ENCODE assay signal across 8 cellular contexts in genomic region chr1:25031601-25031965, GRCh38.
DNase-seq lines count a peak whose midpoint lies in the region; ATAC-seq and TF ChIP-seq lines count a peak whose summit lies in the region.

No MANE protein-coding gene starts in this region.

- TF ChIP-seq CTCF in C4-2B (conservative IDR thresholded peaks at IDR 0.05) (no peak), Peyer's patch (IDR thresholded peaks at IDR 0.05) (no peak), brain microvascular endothelial cell (IDR thresholded peaks at IDR 0.05; ENCODE audit: low read depth, low read length, missing control alignments) (no peak)

- intact Hi-C loops in left colon (cut with DNase I, micrococcal nuclease) (loop anchor here (10.0 kb wide), 1 partner anchor 97 kb away; the partner anchor contains the start of gene RUNX3 (in 2 of the 2)), left cardiac atrium (cut with DNase I) (no loop called here)

- DNase-seq in Peyer's patch (no peak), brain microvascular endothelial cell (peak; percentile 21), left colon (no peak), left cardiac atrium (no peak), nucleus accumbens (lab: John Stamatoyannopoulos, UW) (no peak), mucosa of gallbladder (ENCODE audit: low spot score) (no peak)

- no peaks in the 10 kb centered on the region for H3K9me3 ChIP-seq in Peyer's patch

- peaks cover 0 to 64% (median 41%) of the 10 kb centered on the region in 4 donors for H3K4me1 ChIP-seq in Peyer's patch

- no peak for TF ChIP-seq POLR2A in Peyer's patch (IDR thresholded peaks at IDR 0.05)

- no peaks in the 10 kb centered on the region for H3K36me3 ChIP-seq in Peyer's patch
- H3K36me3 ChIP-seq in brain microvascular endothelial cell (replicated peaks) = no peaks in the 10 kb centered on the region

- in situ Hi-C loops in brain microvascular endothelial cell (cut with HindIII; ENCODE audit: low pct_ligation_motif_present, low sequenced_read_pairs) = no loop called here

- H3K4me3 ChIP-seq in Peyer's patch (no peak overlapping the region), brain microvascular endothelial cell (ENCODE audit: low read depth, low read length) (no peak overlapping the region)

- H3K27me3 ChIP-seq in Peyer's patch = no peaks in the 10 kb centered on the region
- no peaks in the 10 kb centered on the region for H3K27me3 ChIP-seq in brain microvascular endothelial cell (replicated peaks)

- peak; percentile 4 for ATAC-seq in GM21526 (IDR thresholded peaks at IDR 0.05; ENCODE audit: low FRiP score, unreplicated experiment)
- ATAC-seq in left colon = no peak
- ATAC-seq in left cardiac atrium = no peak

- H3K27ac ChIP-seq in C4-2B = peak overlapping the region; percentile 73
- H3K27ac ChIP-seq in Peyer's patch = peak overlapping the region; percentile 76 to 88 (median 83)
- peak overlapping the region; percentile 84 for H3K27ac ChIP-seq in brain microvascular endothelial cell

Comparison
In these comparisons a context has a peak if more than half of its experiments do, and no peak if none do; other contexts are left out.
1. intact Hi-C loops: an anchor here in left colon (10.0 kb wide); none called in left cardiac atrium.